ENCODE assay signal across 1 cellular context in genomic region chr19:18522862-18523440, GRCh38.
TF ChIP-seq lines count a peak whose summit lies in the region.
"Not testable (repeated sequence)": the region's sequence is repeated elsewhere in the genome, so short reads cannot be mapped to it uniquely, and the experiment has no call there.

No MANE protein-coding gene starts in this region.

TF ChIP-seq in HepG2, 621 proteins besides CTCF, POLR2A, EP300 and RAD21:
- TF ChIP-seq, protein P1, sequence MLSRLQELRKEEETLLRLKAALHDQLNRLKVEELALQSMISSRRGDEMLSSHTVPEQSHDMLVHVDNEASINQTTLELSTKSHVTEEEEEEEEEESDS (CRISPR knock-in tag; IDR thresholded peaks at IDR 0.05; ENCODE audit: borderline replicate concordance) = 0 out of 2 replicates have a peak, but pooled peaks have one; percentile 64
- TF ChIP-seq ZNF615 (CRISPR knock-in tag; IDR thresholded peaks at IDR 0.05; ENCODE audit: borderline replicate concordance) = 0 out of 2 replicates have a peak, but pooled peaks have one; percentile 34
- TF ChIP-seq ZNF143 (CRISPR knock-in tag; IDR thresholded peaks at IDR 0.05) = peak; percentile 59
- TF ChIP-seq ZMYM3 (CRISPR knock-in tag; IDR thresholded peaks at IDR 0.05) = peak; percentile 88
- TF ChIP-seq FOXP4 (CRISPR knock-in tag; IDR thresholded peaks at IDR 0.05) = peak; percentile 44; the same call in 1 of the 2 replicates
- TF ChIP-seq ZFP36L1 (CRISPR knock-in tag; IDR thresholded peaks at IDR 0.05) = 0 out of 2 replicates have a peak, but pooled peaks have one; percentile 18
- 0 out of 2 replicates have a peak, but pooled peaks have one; percentile 10 for TF ChIP-seq ZMYM2 (CRISPR knock-in tag; IDR thresholded peaks at IDR 0.05)
- TF ChIP-seq YY1 (IDR thresholded peaks at IDR 0.05; ENCODE audit: insufficient read depth, insufficient replicate concordance, low read depth, low read length) = peak; percentile 52
- 0 out of 2 replicates have a peak, but pooled peaks have one; percentile 22 for TF ChIP-seq NRL (CRISPR knock-in tag; IDR thresholded peaks at IDR 0.05; ENCODE audit: borderline replicate concordance)
- TF ChIP-seq, protein P2, sequence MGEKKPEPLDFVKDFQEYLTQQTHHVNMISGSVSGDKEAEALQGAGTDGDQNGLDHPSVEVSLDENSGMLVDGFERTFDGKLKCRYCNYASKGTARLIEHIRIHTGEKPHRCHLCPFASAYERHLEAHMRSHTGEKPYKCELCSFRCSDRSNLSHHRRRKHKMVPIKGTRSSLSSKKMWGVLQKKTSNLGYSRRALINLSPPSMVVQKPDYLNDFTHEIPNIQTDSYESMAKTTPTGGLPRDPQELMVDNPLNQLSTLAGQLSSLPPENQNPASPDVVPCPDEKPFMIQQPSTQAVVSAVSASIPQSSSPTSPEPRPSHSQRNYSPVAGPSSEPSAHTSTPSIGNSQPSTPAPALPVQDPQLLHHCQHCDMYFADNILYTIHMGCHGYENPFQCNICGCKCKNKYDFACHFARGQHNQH (CRISPR knock-in tag; IDR thresholded peaks at IDR 0.05) = 0 out of 2 replicates have a peak, but pooled peaks have one; percentile 9
- TF ChIP-seq ZNF18 (CRISPR knock-in tag; IDR thresholded peaks at IDR 0.05; ENCODE audit: insufficient replicate concordance) = peak; percentile 41
- TF ChIP-seq, protein P3, sequence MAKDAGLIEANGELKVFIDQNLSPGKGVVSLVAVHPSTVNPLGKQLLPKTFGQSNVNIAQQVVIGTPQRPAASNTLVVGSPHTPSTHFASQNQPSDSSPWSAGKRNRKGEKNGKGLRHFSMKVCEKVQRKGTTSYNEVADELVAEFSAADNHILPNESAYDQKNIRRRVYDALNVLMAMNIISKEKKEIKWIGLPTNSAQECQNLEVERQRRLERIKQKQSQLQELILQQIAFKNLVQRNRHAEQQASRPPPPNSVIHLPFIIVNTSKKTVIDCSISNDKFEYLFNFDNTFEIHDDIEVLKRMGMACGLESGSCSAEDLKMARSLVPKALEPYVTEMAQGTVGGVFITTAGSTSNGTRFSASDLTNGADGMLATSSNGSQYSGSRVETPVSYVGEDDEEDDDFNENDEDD (CRISPR knock-in tag; IDR thresholded peaks at IDR 0.05; ENCODE audit: borderline replicate concordance) = peak; percentile 5; the same call in 1 of the 2 replicates
- TF ChIP-seq, protein P4, sequence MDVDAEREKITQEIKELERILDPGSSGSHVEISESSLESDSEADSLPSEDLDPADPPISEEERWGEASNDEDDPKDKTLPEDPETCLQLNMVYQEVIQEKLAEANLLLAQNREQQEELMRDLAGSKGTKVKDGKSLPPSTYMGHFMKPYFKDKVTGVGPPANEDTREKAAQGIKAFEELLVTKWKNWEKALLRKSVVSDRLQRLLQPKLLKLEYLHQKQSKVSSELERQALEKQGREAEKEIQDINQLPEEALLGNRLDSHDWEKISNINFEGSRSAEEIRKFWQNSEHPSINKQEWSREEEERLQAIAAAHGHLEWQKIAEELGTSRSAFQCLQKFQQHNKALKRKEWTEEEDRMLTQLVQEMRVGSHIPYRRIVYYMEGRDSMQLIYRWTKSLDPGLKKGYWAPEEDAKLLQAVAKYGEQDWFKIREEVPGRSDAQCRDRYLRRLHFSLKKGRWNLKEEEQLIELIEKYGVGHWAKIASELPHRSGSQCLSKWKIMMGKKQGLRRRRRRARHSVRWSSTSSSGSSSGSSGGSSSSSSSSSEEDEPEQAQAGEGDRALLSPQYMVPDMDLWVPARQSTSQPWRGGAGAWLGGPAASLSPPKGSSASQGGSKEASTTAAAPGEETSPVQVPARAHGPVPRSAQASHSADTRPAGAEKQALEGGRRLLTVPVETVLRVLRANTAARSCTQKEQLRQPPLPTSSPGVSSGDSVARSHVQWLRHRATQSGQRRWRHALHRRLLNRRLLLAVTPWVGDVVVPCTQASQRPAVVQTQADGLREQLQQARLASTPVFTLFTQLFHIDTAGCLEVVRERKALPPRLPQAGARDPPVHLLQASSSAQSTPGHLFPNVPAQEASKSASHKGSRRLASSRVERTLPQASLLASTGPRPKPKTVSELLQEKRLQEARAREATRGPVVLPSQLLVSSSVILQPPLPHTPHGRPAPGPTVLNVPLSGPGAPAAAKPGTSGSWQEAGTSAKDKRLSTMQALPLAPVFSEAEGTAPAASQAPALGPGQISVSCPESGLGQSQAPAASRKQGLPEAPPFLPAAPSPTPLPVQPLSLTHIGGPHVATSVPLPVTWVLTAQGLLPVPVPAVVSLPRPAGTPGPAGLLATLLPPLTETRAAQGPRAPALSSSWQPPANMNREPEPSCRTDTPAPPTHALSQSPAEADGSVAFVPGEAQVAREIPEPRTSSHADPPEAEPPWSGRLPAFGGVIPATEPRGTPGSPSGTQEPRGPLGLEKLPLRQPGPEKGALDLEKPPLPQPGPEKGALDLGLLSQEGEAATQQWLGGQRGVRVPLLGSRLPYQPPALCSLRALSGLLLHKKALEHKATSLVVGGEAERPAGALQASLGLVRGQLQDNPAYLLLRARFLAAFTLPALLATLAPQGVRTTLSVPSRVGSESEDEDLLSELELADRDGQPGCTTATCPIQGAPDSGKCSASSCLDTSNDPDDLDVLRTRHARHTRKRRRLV (CRISPR knock-in tag; IDR thresholded peaks at IDR 0.05) = peak; percentile 99
- TF ChIP-seq CHD4 (IDR thresholded peaks at IDR 0.05; ENCODE audit: borderline replicate concordance, low read length) = 0 out of 2 replicates have a peak, but pooled peaks have one; percentile 71
- TF ChIP-seq ZNF709 (CRISPR knock-in tag; IDR thresholded peaks at IDR 0.05) = 0 out of 2 replicates have a peak, but pooled peaks have one; percentile 28
- not testable (repeated sequence) for TF ChIP-seq FOXP1 (IDR thresholded peaks at IDR 0.05)
- TF ChIP-seq FOXP1 (CRISPR knock-in tag; IDR thresholded peaks at IDR 0.05) = peak; percentile 60
- peak; percentile 5; the same call in 1 of the 2 replicates for TF ChIP-seq SALL1 (CRISPR knock-in tag; IDR thresholded peaks at IDR 0.05)
- TF ChIP-seq ZNF121 (CRISPR knock-in tag; IDR thresholded peaks at IDR 0.05) = peak; percentile 100
- TF ChIP-seq ZNF230 (CRISPR knock-in tag; IDR thresholded peaks at IDR 0.05) = 0 out of 2 replicates have a peak, but pooled peaks have one; percentile 58
- TF ChIP-seq KAT7 (CRISPR knock-in tag; IDR thresholded peaks at IDR 0.05; ENCODE audit: borderline replicate concordance) = peak; percentile 28; the same call in 1 of the 2 replicates
- peak; percentile 63; the same call in 1 of the 2 replicates for TF ChIP-seq KDM1A (CRISPR knock-in tag; IDR thresholded peaks at IDR 0.05)
- peak; percentile 8; the same call in 1 of the 2 replicates for TF ChIP-seq SNAPC2 (CRISPR knock-in tag; IDR thresholded peaks at IDR 0.05)
- TF ChIP-seq ZNF317 (CRISPR knock-in tag; IDR thresholded peaks at IDR 0.05) = 0 out of 2 replicates have a peak, but pooled peaks have one; percentile 32
- TF ChIP-seq, protein P5, sequence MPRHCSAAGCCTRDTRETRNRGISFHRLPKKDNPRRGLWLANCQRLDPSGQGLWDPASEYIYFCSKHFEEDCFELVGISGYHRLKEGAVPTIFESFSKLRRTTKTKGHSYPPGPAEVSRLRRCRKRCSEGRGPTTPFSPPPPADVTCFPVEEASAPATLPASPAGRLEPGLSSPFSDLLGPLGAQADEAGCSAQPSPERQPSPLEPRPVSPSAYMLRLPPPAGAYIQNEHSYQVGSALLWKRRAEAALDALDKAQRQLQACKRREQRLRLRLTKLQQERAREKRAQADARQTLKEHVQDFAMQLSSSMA (CRISPR knock-in tag; IDR thresholded peaks at IDR 0.05) = peak; percentile 7; the same call in 1 of the 2 replicates
TF ChIP-seq in HepG2: peak in this region for 24; not testable (repeated sequence) for 597.
